Comparison of ENCODE assay signal across 8 cellular contexts in the genomic region with DNA sequence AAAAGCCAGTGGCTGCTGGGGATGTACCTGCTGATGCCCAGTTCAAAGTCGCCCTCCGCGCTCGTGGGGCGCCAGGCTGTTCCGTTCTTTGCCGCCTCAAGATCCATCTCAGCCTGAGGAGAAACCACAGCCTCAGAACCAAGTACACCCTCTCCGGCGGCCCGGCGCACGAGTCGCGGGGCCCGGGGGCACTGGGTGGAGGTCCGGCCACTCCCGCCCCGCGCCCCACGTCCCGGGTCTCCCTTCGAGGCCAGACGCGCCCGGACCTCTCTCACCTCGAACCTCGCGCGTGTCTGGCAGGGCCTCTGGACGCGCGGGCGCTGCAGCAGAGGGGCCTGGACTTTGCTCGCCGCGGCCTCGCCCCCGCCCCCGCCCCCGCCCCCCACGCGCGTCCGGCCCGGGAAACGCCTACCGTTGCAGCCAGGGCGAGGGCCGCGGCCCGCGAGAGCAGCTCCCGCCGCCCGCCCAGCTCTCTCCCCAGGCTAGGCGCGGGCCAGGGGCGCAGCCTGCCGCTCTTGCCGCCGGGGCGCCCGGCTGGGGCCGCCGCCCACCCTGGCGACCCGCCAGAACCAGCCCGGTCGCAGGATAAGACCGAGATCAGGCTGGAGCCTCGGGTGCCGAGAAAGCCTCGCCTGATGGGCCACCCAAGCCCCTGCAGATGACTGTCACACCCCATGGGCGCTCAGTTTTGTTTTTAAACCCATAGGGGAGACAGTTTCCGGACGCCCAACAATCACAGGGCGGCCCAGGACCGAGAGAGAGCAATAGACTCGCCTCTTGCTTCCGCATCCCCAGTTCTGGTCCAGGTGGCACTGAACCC. TPM values are rescaled to one million over a fixed set of nuclear protein-coding genes. Genes with fewer than 3 reads are reported as not detected.
DNase-seq lines count a peak whose midpoint lies in the region; ATAC-seq and TF ChIP-seq lines count a peak whose summit lies in the region.

TSS of gene ABCB4 (minus strand) at position 322 of the 820 bp plus-strand sequence. CDS start at position 107, 215 bp downstream.

- H3K4me3 ChIP-seq in lung (no peak within 1 kb of the TSS), upper lobe of right lung (peak within 1 kb of the TSS; percentile 46)

- H3K9me3 ChIP-seq in CD4-positive, alpha-beta T cell (ENCODE audit: control insufficient read depth, low read length) = no peaks in the 10 kb centered on the region
- H3K9me3 ChIP-seq in lung (ENCODE audit: control insufficient read depth in 2 of 2, insufficient read depth in 1 of 2, low read length in 1 of 2) (no peaks in the 10 kb centered on the region), upper lobe of right lung (no peaks in the 10 kb centered on the region)

- no peak for TF ChIP-seq CTCF in CD4-positive, alpha-beta T cell (IDR thresholded peaks at IDR 0.05)
- TF ChIP-seq CTCF in chondrocyte (IDR thresholded peaks at IDR 0.05) (no peak), lung (IDR thresholded peaks at IDR 0.05; ENCODE audit: control extremely low read depth, extremely low read depth) (no peak), upper lobe of right lung (IDR thresholded peaks at IDR 0.05) (no peak)

- H3K27me3 ChIP-seq in CD4-positive, alpha-beta T cell (ENCODE audit: control insufficient read depth, insufficient read depth, low read length) = peaks cover 36% of the 10 kb centered on the region
- H3K27me3 ChIP-seq in lung (ENCODE audit: control insufficient read depth, insufficient read depth) (no peaks in the 10 kb centered on the region), upper lobe of right lung (peaks cover 5% of the 10 kb centered on the region)

- H3K36me3 Mint-ChIP-seq in CD4-positive, alpha-beta T cell (ENCODE audit: low read depth) = no peaks in the 10 kb centered on the region
- no peaks in the 10 kb centered on the region for H3K36me3 Mint-ChIP-seq in chondrocyte (ENCODE audit: low read depth)

- H3K27ac Mint-ChIP-seq in CD4-positive, alpha-beta T cell = no peak within 1 kb of the TSS
- no peak within 1 kb of the TSS for H3K27ac Mint-ChIP-seq in chondrocyte (ENCODE audit: unreplicated experiment)

- no peaks in the 10 kb centered on the region for H3K4me1 ChIP-seq in lung (ENCODE audit: control insufficient read depth in 2 of 2, insufficient read depth in 2 of 2, low read length in 2 of 2)
- H3K4me1 ChIP-seq in upper lobe of right lung = no peaks in the 10 kb centered on the region

- H3K27ac ChIP-seq in CD4-positive, alpha-beta T cell (ENCODE audit: low read depth, low read length) = no peak within 1 kb of the TSS
- H3K27ac ChIP-seq in lung (ENCODE audit: low read depth in 1 of 2, low read length in 1 of 2) (peak within 1 kb of the TSS in 1 of 2 donors; percentile 89), upper lobe of right lung (no peak within 1 kb of the TSS)

- DNase-seq in CD4-positive, alpha-beta T cell = no peak
- DNase-seq in chondrocyte (ENCODE audit: low spot score) (peak; percentile 89), lung (ENCODE audit: low spot score) (no peak), upper lobe of right lung (peak; percentile 59), T-helper 9 cell (no peak)
- DNase-seq in activated CD4-positive, CD25-positive, alpha-beta regulatory T cell (lab: John Stamatoyannopoulos, UW) = no peak

- peak within 1 kb of the TSS; percentile 34 for H3K4me3 Mint-ChIP-seq in CD4-positive, alpha-beta T cell
- peak within 1 kb of the TSS; percentile 48 for H3K4me3 Mint-ChIP-seq in chondrocyte (ENCODE audit: unreplicated experiment)

- no peaks in the 10 kb centered on the region for H3K9me3 Mint-ChIP-seq in CD4-positive, alpha-beta T cell
- H3K9me3 Mint-ChIP-seq in chondrocyte (ENCODE audit: low read depth) = no peaks in the 10 kb centered on the region

- no peak for ATAC-seq in CD4-positive, alpha-beta T cell (ENCODE audit: poor library complexity)
- ATAC-seq in HG03439 (IDR thresholded peaks at IDR 0.05; ENCODE audit: unreplicated experiment) (peak; percentile 27), lung (ENCODE audit: insufficient read depth, low FRiP score) (peak; percentile 34), upper lobe of right lung (peak; percentile 54)

- peaks cover 8% of the 10 kb centered on the region for H3K4me1 Mint-ChIP-seq in CD4-positive, alpha-beta T cell (ENCODE audit: low read depth)
- peaks cover 19% of the 10 kb centered on the region for H3K4me1 Mint-ChIP-seq in chondrocyte (ENCODE audit: low read depth)

- 6 to 9% methylated on average over 60 to 80 of the region's 80 CpGs for WGBS in lung, 2 donors

- POLR2A ChIA-PET in CD4-positive, alpha-beta T cell (lab: Charles Lee) = no interaction called here

- intact Hi-C loops in CD4-positive, alpha-beta T cell (cut with DNase I, micrococcal nuclease) = no loop called here
- intact Hi-C loops in upper lobe of right lung (cut with DNase I) = no loop called here

- H3K36me3 ChIP-seq in lung (ENCODE audit: control insufficient read depth in 2 of 2, insufficient read depth in 2 of 2, low read length in 2 of 2) (no peaks in the 10 kb centered on the region), upper lobe of right lung (no peaks in the 10 kb centered on the region)

- TF ChIP-seq POLR2A in GM19099 (IDR thresholded peaks at IDR 0.05; ENCODE audit: extremely low read depth, insufficient read length, low read depth) = peak; percentile 59

- CTCF ChIA-PET in CD4-positive, alpha-beta T cell (lab: Charles Lee) = no interaction called here

- H3K27me3 Mint-ChIP-seq in CD4-positive, alpha-beta T cell = peaks cover 31% of the 10 kb centered on the region
- H3K27me3 Mint-ChIP-seq in chondrocyte (ENCODE audit: low read depth) = peaks cover 36% of the 10 kb centered on the region

RNA-seq across cellular contexts. Expression of gene ABCB4, which starts in this region (rescaled TPM):
- total RNA-seq in CD4-positive, alpha-beta T cell = not detected
- total RNA-seq in chondrocyte (0.10 to 0.15 TPM in 2 of 3 replicates, not detected in the other), lung (under 1 TPM; 0.25 to 0.68 TPM), upper lobe of right lung (0.41 TPM)
- polyA plus RNA-seq in lung = under 1 TPM; 0.08 to 0.41 TPM

Comparison
In these comparisons a context has a peak if more than half of its experiments do, and no peak if none do; other contexts are left out.
1. Peak in DNase-seq in chondrocyte; RNA of the gene not detected or under 1 TPM.
2. Peak in ATAC-seq in lung; RNA of the gene not detected or under 1 TPM.
3. Peak in DNase-seq, ATAC-seq and H3K4me3 ChIP-seq in upper lobe of right lung; RNA of the gene not detected or under 1 TPM.